Comparison of ENCODE assay signal across 12 cellular contexts in the genomic region with DNA sequence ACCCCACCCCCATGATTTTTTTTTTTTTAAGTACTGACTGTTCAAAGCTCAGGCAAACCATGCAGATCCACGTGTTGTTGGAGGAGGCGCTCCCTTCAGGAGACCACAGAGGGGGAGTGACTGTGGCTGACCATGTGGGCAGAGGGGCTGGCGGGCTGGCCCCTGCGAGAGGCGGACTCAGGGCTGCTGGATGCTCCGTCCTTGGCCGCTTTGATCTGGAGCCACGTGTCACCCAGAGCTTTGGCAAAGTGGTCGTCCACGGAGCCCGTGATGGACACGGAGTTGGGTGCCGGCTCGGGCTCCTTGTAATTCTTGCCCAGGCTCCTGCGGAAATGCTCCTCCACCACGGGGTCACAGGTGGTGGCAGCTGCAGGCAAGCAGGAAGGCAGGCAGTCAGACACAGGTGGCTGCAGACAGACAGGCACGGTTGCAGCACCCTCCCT.
DNase-seq lines count a peak whose midpoint lies in the region; ATAC-seq and TF ChIP-seq lines count a peak whose summit lies in the region.
"Had no signal": no experiment of that assay in that cellular context is flagged by ENCODE, and none has a peak within 500 bp of the region (broad histone marks: within the 10 kb centered on the region; RNA-seq: fewer than 3 reads in every experiment).

No MANE protein-coding gene starts in this region.

- peaks cover 2% of the 10 kb centered on the region for H3K36me3 Mint-ChIP-seq in activated naive CD4-positive, alpha-beta T cell treated with anti-CD3 and anti-CD28 coated beads, Interleukin-2, amount 50 U/mL, for 24 hours
- H3K36me3 Mint-ChIP-seq in natural killer cell treated with Interleukin-12 subunit alpha and Interleukin-12 subunit beta and Interleukin-15 and Interleukin-18, amount 100 ng/mL, for 72 hours, result no peaks in the 10 kb centered on the region

- no peak for ATAC-seq in natural killer cell treated with Interleukin-12 subunit alpha and Interleukin-12 subunit beta and Interleukin-15 and Interleukin-18, amount 100 ng/mL, for 72 hours
- ATAC-seq in GM18519 (IDR thresholded peaks at IDR 0.05; ENCODE audit: low FRiP score, unreplicated experiment), result no peak

- TF ChIP-seq CTCF in dorsolateral prefrontal cortex (IDR thresholded peaks at IDR 0.05 in 54 of 56, conservative IDR thresholded peaks at IDR 0.05 in 2 of 56; ENCODE audit: low read depth in 1 of 56, partially characterized antibody in 56 of 56), result no peak
- TF ChIP-seq CTCF in transverse colon (IDR thresholded peaks at IDR 0.05), result no peak
- TF ChIP-seq CTCF in testis (IDR thresholded peaks at IDR 0.05), result no peak

- H3K4me3 ChIP-seq in dorsolateral prefrontal cortex, result no peak overlapping the region
- no peak overlapping the region for H3K4me3 ChIP-seq in transverse colon
- H3K4me3 ChIP-seq in testis, result no peak overlapping the region
- H3K4me3 ChIP-seq: upper lobe of left lung had no signal

- H3K27ac ChIP-seq in dorsolateral prefrontal cortex, result peak overlapping the region in 55 of 59 donors; percentile 5 to 98 (median 77)
- H3K27ac ChIP-seq in transverse colon, result peak overlapping the region; percentile 11 to 68 (median 50)
- no peak overlapping the region for H3K27ac ChIP-seq in testis

- H3K27me3 ChIP-seq in dorsolateral prefrontal cortex (no peaks in the 10 kb centered on the region), transverse colon (no peaks in the 10 kb centered on the region), testis (no peaks in the 10 kb centered on the region)
- H3K27me3 ChIP-seq: upper lobe of left lung had no signal

- no peak for TF ChIP-seq EP300 in transverse colon (IDR thresholded peaks at IDR 0.05; ENCODE audit: low read depth)

- WGBS in transverse colon (ENCODE audit: low coverage in 1 of 2), 2 donors, result 82% methylated on average over 17 of the region's 17 CpGs; no CpG with 5 or more reads in 1 of the 2 donors
- 20 to 67% methylated on average over 1 to 17 of the region's 17 CpGs for WGBS in testis, 2 donors

- TF ChIP-seq POLR2A in transverse colon (IDR thresholded peaks at IDR 0.05), result no peak
- TF ChIP-seq POLR2A in testis (IDR thresholded peaks at IDR 0.05), result no peak

- no peaks in the 10 kb centered on the region for H3K9me3 Mint-ChIP-seq in activated naive CD4-positive, alpha-beta T cell treated with anti-CD3 and anti-CD28 coated beads, Interleukin-2, amount 50 U/mL, for 24 hours
- no peaks in the 10 kb centered on the region for H3K9me3 Mint-ChIP-seq in natural killer cell treated with Interleukin-12 subunit alpha and Interleukin-12 subunit beta and Interleukin-15 and Interleukin-18, amount 100 ng/mL, for 72 hours

- DNase-seq in activated naive CD4-positive, alpha-beta T cell treated with Interleukin-2 at 50 U/mL for 16 hours, result no peak
- DNase-seq in dorsolateral prefrontal cortex (peak in 1 of 10 donors; percentile 45), transverse colon (no peak), NCI-H82 treated with DMSO at 0.1 percent for 48 hours (lab: John Stamatoyannopoulos, UW; ENCODE audit: unreplicated experiment) (no peak), testis (no peak)
- DNase-seq in natural killer cell treated with Interleukin-12 subunit alpha and Interleukin-12 subunit beta and Interleukin-15 and Interleukin-18, amount 100 ng/mL, for 72 hours (ENCODE audit: low spot score), result peak; percentile 45
- DNase-seq: effector memory CD4-positive, alpha-beta T cell; NCI-H1048; retina had no signal

- H3K4me1 Mint-ChIP-seq in activated naive CD4-positive, alpha-beta T cell treated with anti-CD3 and anti-CD28 coated beads, Interleukin-2, amount 50 U/mL, for 24 hours, result no peaks in the 10 kb centered on the region
- peaks cover 0 to 15% of the 10 kb centered on the region in 2 donors for H3K4me1 Mint-ChIP-seq in natural killer cell treated with Interleukin-12 subunit alpha and Interleukin-12 subunit beta and Interleukin-15 and Interleukin-18, amount 100 ng/mL, for 72 hours (ENCODE audit: low read depth in 2 of 2)

- H3K4me3 Mint-ChIP-seq in activated naive CD4-positive, alpha-beta T cell treated with anti-CD3 and anti-CD28 coated beads, Interleukin-2, amount 50 U/mL, for 24 hours, result no peak overlapping the region
- H3K4me3 Mint-ChIP-seq in natural killer cell treated with Interleukin-12 subunit alpha and Interleukin-12 subunit beta and Interleukin-15 and Interleukin-18, amount 100 ng/mL, for 72 hours, result no peak overlapping the region

- H3K27ac Mint-ChIP-seq in activated naive CD4-positive, alpha-beta T cell treated with anti-CD3 and anti-CD28 coated beads, Interleukin-2, amount 50 U/mL, for 24 hours, result peak overlapping the region; percentile 79
- H3K27ac Mint-ChIP-seq in natural killer cell treated with Interleukin-12 subunit alpha and Interleukin-12 subunit beta and Interleukin-15 and Interleukin-18, amount 100 ng/mL, for 72 hours, result no peak overlapping the region

- H3K27me3 Mint-ChIP-seq in activated naive CD4-positive, alpha-beta T cell treated with anti-CD3 and anti-CD28 coated beads, Interleukin-2, amount 50 U/mL, for 24 hours, result no peaks in the 10 kb centered on the region
- no peaks in the 10 kb centered on the region for H3K27me3 Mint-ChIP-seq in natural killer cell treated with Interleukin-12 subunit alpha and Interleukin-12 subunit beta and Interleukin-15 and Interleukin-18, amount 100 ng/mL, for 72 hours

- H3K4me1 ChIP-seq in transverse colon (peaks cover 17 to 44% (median 24%) of the 10 kb centered on the region in 4 donors), testis (peaks cover 54% of the 10 kb centered on the region)

- H3K9me3 ChIP-seq in transverse colon (no peaks in the 10 kb centered on the region), testis (no peaks in the 10 kb centered on the region)
- H3K9me3 ChIP-seq: upper lobe of left lung had no signal

- H3K36me3 ChIP-seq in transverse colon (peaks cover 0 to 12% (median 0%) of the 10 kb centered on the region in 4 donors), testis (ENCODE audit: low read depth, missing control alignments) (no peaks in the 10 kb centered on the region)

- intact Hi-C loops in dorsolateral prefrontal cortex (cut with DNase I) (loop anchor here in 1 of 2 donors (5.0 kb wide), 1 partner anchor 84 kb away; a partner anchor contains a TSS), transverse colon (cut with DNase I; ENCODE audit: low total_unique reads) (no loop called here), testis (cut with DNase I; ENCODE audit: low total_unique reads) (no loop called here)

- in situ Hi-C loops in transverse colon (cut with MboI; ENCODE audit: low pct_ligation_motif_present in 1 of 4, low pct_unique_long_range_greater_than_20kb in 1 of 4, low sequenced_read_pairs in 3 of 4), result no loop called here

Comparison
In these comparisons a context has a peak if more than half of its experiments do, and no peak if none do; other contexts are left out.
1. H3K27ac ChIP-seq: peak in dorsolateral prefrontal cortex (55 of 59) and transverse colon (4 of 4); none in testis (0 of 2).